1 cellular context compared by ENCODE assay signal in the genomic region with DNA sequence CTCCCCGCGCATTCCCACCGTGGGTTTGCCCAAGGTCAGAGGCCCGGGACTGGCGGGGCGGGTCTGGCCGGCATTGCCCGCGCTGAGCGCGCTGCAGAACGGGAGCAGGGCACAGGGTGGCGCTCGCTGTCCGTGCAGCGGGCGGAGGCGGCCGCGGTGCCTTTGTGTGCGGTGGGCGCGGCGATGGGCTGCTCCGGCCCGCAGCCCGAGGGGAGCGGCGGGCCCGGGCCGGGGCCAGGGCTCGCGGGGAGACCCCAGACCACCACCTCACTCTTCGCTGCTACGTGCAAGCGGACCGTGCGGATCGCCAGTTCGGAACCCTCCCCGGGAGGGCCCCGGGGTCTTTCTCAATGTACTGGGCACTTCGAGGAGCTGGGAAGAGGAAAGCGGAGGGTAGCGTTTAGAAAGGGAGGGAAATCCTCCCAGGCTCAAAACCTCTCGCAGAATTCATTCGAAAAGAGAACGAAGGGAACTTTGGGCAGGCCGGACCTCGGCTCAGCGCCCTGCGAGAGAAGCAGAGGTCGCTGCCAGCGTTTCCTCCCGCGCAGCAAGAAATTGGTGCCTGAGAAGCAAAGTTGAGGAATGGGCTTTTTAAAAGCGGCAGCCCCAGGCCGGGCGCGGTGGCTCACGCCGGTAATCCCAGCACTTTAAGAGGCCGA.
TF ChIP-seq lines count a peak whose summit lies in the region.

No MANE protein-coding gene starts in this region.

TF ChIP-seq in GM23338, 12 proteins besides CTCF, POLR2A, EP300 and RAD21 (continued from another document):
- TF ChIP-seq, protein P1, sequence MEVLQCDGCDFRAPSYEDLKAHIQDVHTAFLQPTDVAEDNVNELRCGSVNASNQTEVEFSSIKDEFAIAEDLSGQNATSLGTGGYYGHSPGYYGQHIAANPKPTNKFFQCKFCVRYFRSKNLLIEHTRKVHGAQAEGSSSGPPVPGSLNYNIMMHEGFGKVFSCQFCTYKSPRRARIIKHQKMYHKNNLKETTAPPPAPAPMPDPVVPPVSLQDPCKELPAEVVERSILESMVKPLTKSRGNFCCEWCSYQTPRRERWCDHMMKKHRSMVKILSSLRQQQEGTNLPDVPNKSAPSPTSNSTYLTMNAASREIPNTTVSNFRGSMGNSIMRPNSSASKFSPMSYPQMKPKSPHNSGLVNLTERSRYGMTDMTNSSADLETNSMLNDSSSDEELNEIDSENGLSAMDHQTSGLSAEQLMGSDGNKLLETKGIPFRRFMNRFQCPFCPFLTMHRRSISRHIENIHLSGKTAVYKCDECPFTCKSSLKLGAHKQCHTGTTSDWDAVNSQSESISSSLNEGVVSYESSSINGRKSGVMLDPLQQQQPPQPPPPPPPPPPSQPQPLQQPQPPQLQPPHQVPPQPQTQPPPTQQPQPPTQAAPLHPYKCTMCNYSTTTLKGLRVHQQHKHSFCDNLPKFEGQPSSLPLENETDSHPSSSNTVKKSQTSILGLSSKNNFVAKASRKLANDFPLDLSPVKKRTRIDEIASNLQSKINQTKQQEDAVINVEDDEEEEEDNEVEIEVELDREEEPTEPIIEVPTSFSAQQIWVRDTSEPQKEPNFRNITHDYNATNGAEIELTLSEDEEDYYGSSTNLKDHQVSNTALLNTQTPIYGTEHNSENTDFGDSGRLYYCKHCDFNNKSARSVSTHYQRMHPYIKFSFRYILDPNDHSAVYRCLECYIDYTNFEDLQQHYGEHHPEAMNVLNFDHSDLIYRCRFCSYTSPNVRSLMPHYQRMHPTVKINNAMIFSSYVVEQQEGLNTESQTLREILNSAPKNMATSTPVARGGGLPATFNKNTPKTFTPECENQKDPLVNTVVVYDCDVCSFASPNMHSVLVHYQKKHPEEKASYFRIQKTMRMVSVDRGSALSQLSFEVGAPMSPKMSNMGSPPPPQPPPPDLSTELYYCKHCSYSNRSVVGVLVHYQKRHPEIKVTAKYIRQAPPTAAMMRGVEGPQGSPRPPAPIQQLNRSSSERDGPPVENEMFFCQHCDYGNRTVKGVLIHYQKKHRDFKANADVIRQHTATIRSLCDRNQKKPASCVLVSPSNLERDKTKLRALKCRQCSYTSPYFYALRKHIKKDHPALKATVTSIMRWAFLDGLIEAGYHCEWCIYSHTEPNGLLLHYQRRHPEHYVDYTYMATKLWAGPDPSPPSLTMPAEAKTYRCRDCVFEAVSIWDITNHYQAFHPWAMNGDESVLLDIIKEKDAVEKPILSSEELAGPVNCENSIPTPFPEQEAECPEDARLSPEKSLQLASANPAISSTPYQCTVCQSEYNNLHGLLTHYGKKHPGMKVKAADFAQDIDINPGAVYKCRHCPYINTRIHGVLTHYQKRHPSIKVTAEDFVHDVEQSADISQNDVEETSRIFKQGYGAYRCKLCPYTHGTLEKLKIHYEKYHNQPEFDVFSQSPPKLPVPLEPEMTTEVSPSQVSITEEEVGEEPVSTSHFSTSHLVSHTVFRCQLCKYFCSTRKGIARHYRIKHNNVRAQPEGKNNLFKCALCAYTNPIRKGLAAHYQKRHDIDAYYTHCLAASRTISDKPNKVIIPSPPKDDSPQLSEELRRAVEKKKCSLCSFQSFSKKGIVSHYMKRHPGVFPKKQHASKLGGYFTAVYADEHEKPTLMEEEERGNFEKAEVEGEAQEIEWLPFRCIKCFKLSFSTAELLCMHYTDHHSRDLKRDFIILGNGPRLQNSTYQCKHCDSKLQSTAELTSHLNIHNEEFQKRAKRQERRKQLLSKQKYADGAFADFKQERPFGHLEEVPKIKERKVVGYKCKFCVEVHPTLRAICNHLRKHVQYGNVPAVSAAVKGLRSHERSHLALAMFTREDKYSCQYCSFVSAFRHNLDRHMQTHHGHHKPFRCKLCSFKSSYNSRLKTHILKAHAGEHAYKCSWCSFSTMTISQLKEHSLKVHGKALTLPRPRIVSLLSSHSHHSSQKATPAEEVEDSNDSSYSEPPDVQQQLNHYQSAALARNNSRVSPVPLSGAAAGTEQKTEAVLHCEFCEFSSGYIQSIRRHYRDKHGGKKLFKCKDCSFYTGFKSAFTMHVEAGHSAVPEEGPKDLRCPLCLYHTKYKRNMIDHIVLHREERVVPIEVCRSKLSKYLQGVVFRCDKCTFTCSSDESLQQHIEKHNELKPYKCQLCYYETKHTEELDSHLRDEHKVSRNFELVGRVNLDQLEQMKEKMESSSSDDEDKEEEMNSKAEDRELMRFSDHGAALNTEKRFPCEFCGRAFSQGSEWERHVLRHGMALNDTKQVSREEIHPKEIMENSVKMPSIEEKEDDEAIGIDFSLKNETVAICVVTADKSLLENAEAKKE (CRISPR knock-in tag; IDR thresholded peaks at IDR 0.05), result no peak
- TF ChIP-seq, protein P2, sequence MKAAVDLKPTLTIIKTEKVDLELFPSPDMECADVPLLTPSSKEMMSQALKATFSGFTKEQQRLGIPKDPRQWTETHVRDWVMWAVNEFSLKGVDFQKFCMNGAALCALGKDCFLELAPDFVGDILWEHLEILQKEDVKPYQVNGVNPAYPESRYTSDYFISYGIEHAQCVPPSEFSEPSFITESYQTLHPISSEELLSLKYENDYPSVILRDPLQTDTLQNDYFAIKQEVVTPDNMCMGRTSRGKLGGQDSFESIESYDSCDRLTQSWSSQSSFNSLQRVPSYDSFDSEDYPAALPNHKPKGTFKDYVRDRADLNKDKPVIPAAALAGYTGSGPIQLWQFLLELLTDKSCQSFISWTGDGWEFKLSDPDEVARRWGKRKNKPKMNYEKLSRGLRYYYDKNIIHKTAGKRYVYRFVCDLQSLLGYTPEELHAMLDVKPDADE (IDR thresholded peaks at IDR 0.05), result no peak
- TF ChIP-seq EZH2phosphoT487 (IDR thresholded peaks at IDR 0.05; ENCODE audit: unreplicated experiment), result no peak
- no peak for TF ChIP-seq NANOG (IDR thresholded peaks at IDR 0.05; ENCODE audit: borderline replicate concordance)
- TF ChIP-seq STAT1 (IDR thresholded peaks at IDR 0.05; ENCODE audit: unreplicated experiment), result no peak
- TF ChIP-seq EZH2 (IDR thresholded peaks at IDR 0.05; ENCODE audit: low read depth, unreplicated experiment), result no peak
- TF ChIP-seq POLR2AphosphoS5 (IDR thresholded peaks at IDR 0.05; ENCODE audit: low read depth), result no peak
- no peak for TF ChIP-seq CREB1 (CRISPR knock-in tag; IDR thresholded peaks at IDR 0.05; ENCODE audit: low read depth)
